In genomic region chr5:135560858-135561257, GRCh38 we compare ENCODE assay signal across 8 cellular contexts. TPM values are rescaled to one million over a fixed set of nuclear protein-coding genes. Genes with fewer than 3 reads are reported as not detected.
DNase-seq lines count a peak whose midpoint lies in the region; ATAC-seq, FAIRE-seq and TF ChIP-seq lines count a peak whose summit lies in the region.

No MANE protein-coding gene starts in this region.

- POLR2A ChIA-PET in activated CD4-positive, alpha-beta T cell treated with anti-CD3 and anti-CD28 coated beads, Interleukin-2, amount 10 ng/mL, durations not matched to agents 7 days and 5 days (lab: Charles Lee), result no interaction called here

- H3K27ac ChIP-seq in CD4-positive, CD25-positive, alpha-beta regulatory T cell (ENCODE audit: insufficient read depth, low read length, poor library complexity, severe bottlenecking), result no peak overlapping the region

- no peak overlapping the region for H3K4me3 ChIP-seq in CD4-positive, CD25-positive, alpha-beta regulatory T cell (ENCODE audit: low read depth, low read length)

- no peak for ATAC-seq in CD4-positive, CD25-positive, alpha-beta regulatory T cell (ENCODE audit: low read depth in 2 of 2)
- ATAC-seq in HG03342 (IDR thresholded peaks at IDR 0.05; ENCODE audit: unreplicated experiment), result peak; percentile 95

- peak in 2 of 3 donors; percentile 25 to 73 for DNase-seq in CD4-positive, CD25-positive, alpha-beta regulatory T cell
- peak; percentile 69 for DNase-seq in GM19239 (ENCODE audit: insufficient read length, low spot score)
- DNase-seq in NCI-H460 (ENCODE audit: extremely low read depth, low read depth), result peak; percentile 70
- peak; percentile 73 for DNase-seq in activated CD4-positive, alpha-beta T cell treated with anti-CD3 and anti-CD28 coated beads, Interleukin-2, amount 10 ng/mL, durations not matched to agents 7 days and 5 days
- DNase-seq in ecto neural progenitor cell (ENCODE audit: low spot score), result peak; percentile 86
- peak; percentile 66 to 90 for DNase-seq in mesothelial cell of epicardium (ENCODE audit: low spot score in 2 of 2, unreplicated experiment in 2 of 2)
- DNase-seq in stimulated activated CD8-positive, alpha-beta memory T cell treated with anti-CD3 and anti-CD28 coated beads, Interleukin-7, amount 100 ng/mL, for 24 hours (ENCODE audit: low read depth), result peak; percentile 42

- TF ChIP-seq CTCF in mesothelial cell of epicardium (IDR thresholded peaks at IDR 0.05; ENCODE audit: unreplicated experiment), result peak; percentile 82

- no peaks in the 10 kb centered on the region for H3K36me3 ChIP-seq in CD4-positive, CD25-positive, alpha-beta regulatory T cell (ENCODE audit: control insufficient read depth, insufficient read depth, low read length)

- no peaks in the 10 kb centered on the region for H3K36me3 Mint-ChIP-seq in CD4-positive, CD25-positive, alpha-beta regulatory T cell
- H3K36me3 Mint-ChIP-seq in activated CD4-positive, alpha-beta T cell treated with anti-CD3 and anti-CD28 coated beads, Interleukin-2, amount 10 ng/mL, durations not matched to agents 7 days and 5 days (ENCODE audit: low read depth), result no peaks in the 10 kb centered on the region
- no peaks in the 10 kb centered on the region for H3K36me3 Mint-ChIP-seq in mesothelial cell of epicardium

- no peak overlapping the region for H3K4me3 Mint-ChIP-seq in CD4-positive, CD25-positive, alpha-beta regulatory T cell
- H3K4me3 Mint-ChIP-seq in activated CD4-positive, alpha-beta T cell treated with anti-CD3 and anti-CD28 coated beads, Interleukin-2, amount 10 ng/mL, durations not matched to agents 7 days and 5 days, result no peak overlapping the region
- H3K4me3 Mint-ChIP-seq in mesothelial cell of epicardium, result no peak overlapping the region

- no peak overlapping the region for H3K27ac Mint-ChIP-seq in CD4-positive, CD25-positive, alpha-beta regulatory T cell
- no peak overlapping the region for H3K27ac Mint-ChIP-seq in activated CD4-positive, alpha-beta T cell treated with anti-CD3 and anti-CD28 coated beads, Interleukin-2, amount 10 ng/mL, durations not matched to agents 7 days and 5 days
- H3K27ac Mint-ChIP-seq in mesothelial cell of epicardium, result no peak overlapping the region

- H3K9me3 ChIP-seq in CD4-positive, CD25-positive, alpha-beta regulatory T cell (ENCODE audit: control insufficient read depth in 2 of 2, low read length in 2 of 2), result no peaks in the 10 kb centered on the region

- peak; percentile 93 for FAIRE-seq in GM19239 (lab: Jason Lieb, UNC)

- H3K27me3 ChIP-seq in CD4-positive, CD25-positive, alpha-beta regulatory T cell (ENCODE audit: control insufficient read depth, insufficient read depth, low read length), result peaks cover 5% of the 10 kb centered on the region

- CTCF ChIA-PET in activated CD4-positive, alpha-beta T cell treated with anti-CD3 and anti-CD28 coated beads, Interleukin-2, amount 10 ng/mL, durations not matched to agents 7 days and 5 days (lab: Charles Lee), result interaction anchor here (0.7 to 2.0 kb wide), 7 partner anchors 9 to 103 kb away, joined by 3 to 16 read pairs (median 9); no protein-coding TSS in a partner anchor

- no peaks in the 10 kb centered on the region for H3K9me3 Mint-ChIP-seq in CD4-positive, CD25-positive, alpha-beta regulatory T cell
- H3K9me3 Mint-ChIP-seq in activated CD4-positive, alpha-beta T cell treated with anti-CD3 and anti-CD28 coated beads, Interleukin-2, amount 10 ng/mL, durations not matched to agents 7 days and 5 days, result no peaks in the 10 kb centered on the region
- H3K9me3 Mint-ChIP-seq in mesothelial cell of epicardium, result no peaks in the 10 kb centered on the region

- H3K27me3 Mint-ChIP-seq in CD4-positive, CD25-positive, alpha-beta regulatory T cell, result peaks cover 11% of the 10 kb centered on the region
- H3K27me3 Mint-ChIP-seq in activated CD4-positive, alpha-beta T cell treated with anti-CD3 and anti-CD28 coated beads, Interleukin-2, amount 10 ng/mL, durations not matched to agents 7 days and 5 days, result peaks cover 17% of the 10 kb centered on the region
- H3K27me3 Mint-ChIP-seq in mesothelial cell of epicardium (ENCODE audit: low read depth), result peaks cover 15% of the 10 kb centered on the region

- no peaks in the 10 kb centered on the region for H3K4me1 ChIP-seq in CD4-positive, CD25-positive, alpha-beta regulatory T cell (ENCODE audit: control insufficient read depth, insufficient read depth, low read length, poor library complexity, severe bottlenecking)

- H3K4me1 Mint-ChIP-seq in CD4-positive, CD25-positive, alpha-beta regulatory T cell, result peaks cover 0 to 5% (median 2%) of the 10 kb centered on the region in 4 donors
- no peaks in the 10 kb centered on the region for H3K4me1 Mint-ChIP-seq in activated CD4-positive, alpha-beta T cell treated with anti-CD3 and anti-CD28 coated beads, Interleukin-2, amount 10 ng/mL, durations not matched to agents 7 days and 5 days
- peaks cover 19% of the 10 kb centered on the region for H3K4me1 Mint-ChIP-seq in mesothelial cell of epicardium

RNA-seq across cellular contexts. Expression of gene CXCL14, which starts 17.9 kb away (rescaled TPM):
- not detected for total RNA-seq in CD4-positive, CD25-positive, alpha-beta regulatory T cell
- not detected for polyA plus RNA-seq in CD4-positive, CD25-positive, alpha-beta regulatory T cell
- 0.12 and 0.26 TPM in 2 replicates for total RNA-seq in NCI-H460 (2014; rRNA removed; shearing (Covaris generic))
- polyA plus RNA-seq in NCI-H460 (2014; cell fraction: nucleus; rRNA removed), result not detected in 2 replicates
- not detected for total RNA-seq in activated CD4-positive, alpha-beta T cell treated with anti-CD3 and anti-CD28 coated beads, Interleukin-2, amount 10 ng/mL, durations not matched to agents 7 days and 5 days
- 51.6 to 61.3 TPM (median 56.5 TPM) in 3 replicates for total RNA-seq in mesothelial cell of epicardium

RNA-seq across cellular contexts. Expression of gene NEUROG1, which starts 25.1 kb away (rescaled TPM):
- total RNA-seq in CD4-positive, CD25-positive, alpha-beta regulatory T cell, result not detected
- not detected for polyA plus RNA-seq in CD4-positive, CD25-positive, alpha-beta regulatory T cell
- total RNA-seq in NCI-H460 (2014; rRNA removed; shearing (Covaris generic)), result not detected in 2 replicates
- not detected in 2 replicates for polyA plus RNA-seq in NCI-H460 (2014; cell fraction: nucleus; rRNA removed)
- total RNA-seq in activated CD4-positive, alpha-beta T cell treated with anti-CD3 and anti-CD28 coated beads, Interleukin-2, amount 10 ng/mL, durations not matched to agents 7 days and 5 days, result not detected
- total RNA-seq in mesothelial cell of epicardium, result not detected in 3 replicates

Comparison
In these comparisons a context has a peak if more than half of its experiments do, and no peak if none do; other contexts are left out.
1. RNA of gene CXCL14, which starts 17.9 kb away (total RNA-seq): 51.6 to 61.3 TPM in mesothelial cell of epicardium; 0.12 to 0.26 TPM in NCI-H460, not detected in CD4-positive, CD25-positive, alpha-beta regulatory T cell (single experiment) and not detected in activated CD4-positive, alpha-beta T cell treated with anti-CD3 and anti-CD28 coated beads, Interleukin-2, amount 10 ng/mL, durations not matched to agents 7 days and 5 days; every median in the first group is over 10 times any median in the second.
2. Peak in every context shown above with its lines, with median percentiles within 50 percentile points of each other: DNase-seq.